ENCODE assay signal across 13 cellular contexts in the genomic region with DNA sequence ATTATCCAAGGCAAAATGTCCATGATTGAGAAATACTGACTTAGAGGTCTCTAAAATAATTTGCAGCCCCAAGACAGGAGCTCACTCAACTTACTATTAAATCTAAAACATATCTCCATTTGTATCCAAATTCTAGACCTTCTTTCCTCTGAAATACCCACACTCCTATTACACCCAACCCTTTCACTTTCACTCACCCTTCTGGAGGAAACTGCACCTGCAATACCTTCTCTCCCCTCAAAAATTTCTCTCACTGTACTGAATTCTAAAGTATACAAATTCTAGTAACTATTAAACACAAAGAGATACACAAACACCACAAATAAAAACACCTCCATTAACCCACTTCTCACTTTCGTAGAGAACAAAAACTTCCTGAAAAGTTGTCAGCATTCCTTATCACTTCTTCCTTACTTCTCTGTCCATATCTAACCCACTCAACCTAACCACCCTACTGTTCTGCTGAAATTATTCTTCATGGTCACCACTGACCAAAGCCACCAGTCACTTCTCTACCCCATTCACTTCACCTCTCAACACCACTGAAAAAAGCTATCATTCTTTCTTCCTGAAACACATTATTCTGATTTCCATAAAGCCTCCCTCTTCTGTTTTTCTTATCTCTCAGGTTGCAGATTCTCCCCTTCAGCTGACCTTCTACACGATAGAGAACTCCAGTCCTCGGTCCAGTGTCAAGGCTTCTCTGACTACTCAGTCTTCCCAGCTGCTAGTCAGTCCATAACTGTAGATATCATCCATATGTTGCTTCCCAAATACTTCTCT. TPM values are rescaled to one million over a fixed set of nuclear protein-coding genes. Genes with fewer than 3 reads are reported as not detected.
A peak's percentile ranks its signal among the peaks of the same experiment; 100 is the strongest.
DNase-seq lines count a peak whose midpoint lies in the region; ATAC-seq, FAIRE-seq and TF ChIP-seq lines count a peak whose summit lies in the region.
"Had no signal": no experiment of that assay in that cellular context is flagged by ENCODE, and none has a peak within 500 bp of the region (broad histone marks: within the 10 kb centered on the region; RNA-seq: fewer than 3 reads in every experiment).

No MANE protein-coding gene starts in this region.

- H3K27me3 ChIP-seq in body of pancreas, result no peaks in the 10 kb centered on the region
- H3K27me3 ChIP-seq: SJSA1 had no signal

- H3K9me3 ChIP-seq in body of pancreas, result no peaks in the 10 kb centered on the region
- H3K9me3 ChIP-seq: SJSA1 had no signal

- intact Hi-C loops in body of pancreas (cut with DNase I), result no loop called here
- intact Hi-C loops in lower leg skin (cut with DNase I; ENCODE audit: low total_unique reads), result no loop called here

- no peak for FAIRE-seq in RCC 7860 (lab: Jason Lieb, UNC)
- FAIRE-seq: endometrium had no signal

- TF ChIP-seq POLR2A in body of pancreas (IDR thresholded peaks at IDR 0.05) (no peak), lower leg skin (IDR thresholded peaks at IDR 0.05) (no peak)

- H3K27ac ChIP-seq in body of pancreas, result peak overlapping the region in 3 of 4 donors; percentile 25 to 66 (median 63)
- H3K27ac ChIP-seq: SJSA1 had no signal

- ATAC-seq in GM18508 (IDR thresholded peaks at IDR 0.05; ENCODE audit: insufficient read depth, unreplicated experiment), result peak; percentile 73
- ATAC-seq in GM21447 (IDR thresholded peaks at IDR 0.05; ENCODE audit: unreplicated experiment), result peak; percentile 69
- peak; percentile 86 for ATAC-seq in HG03159 (IDR thresholded peaks at IDR 0.05; ENCODE audit: unreplicated experiment)
- no peak for ATAC-seq in body of pancreas

- DNase-seq in body of pancreas, result no peak
- no peak for DNase-seq in SHP77 treated with DMSO at 0.1 percent for 48 hours (lab: John Stamatoyannopoulos, UW)
- DNase-seq in lower leg skin (ENCODE audit: low spot score in 2 of 2), result no peak
- no peak for DNase-seq in retina
- DNase-seq in RCC 7860 (ENCODE audit: low spot score), result no peak
- DNase-seq: activated CD8-positive, alpha-beta memory T cell treated with anti-CD3 and anti-CD28 coated beads, Interleukin-2, amount 50 U/mL, for 4 hours; HCEC 1CT; NCI-H1105 treated with DMSO at 0.1 percent for 48 hours had no signal

- peak in 2 of 7 experiments; percentile 11 to 25 for TF ChIP-seq CTCF in body of pancreas (IDR thresholded peaks at IDR 0.05)
- TF ChIP-seq CTCF in lower leg skin (IDR thresholded peaks at IDR 0.05), result no peak

- peaks cover 71% of the 10 kb centered on the region for H3K4me1 ChIP-seq in body of pancreas
- H3K4me1 ChIP-seq: SJSA1 had no signal

- H3K4me3 ChIP-seq in body of pancreas (no peak overlapping the region), lower leg skin (ENCODE audit: low read depth, poor library complexity, severe bottlenecking) (no peak overlapping the region)
- H3K4me3 ChIP-seq: SJSA1 had no signal

- no peaks in the 10 kb centered on the region for H3K36me3 ChIP-seq in body of pancreas (replicated peaks in 1 of 2; ENCODE audit: insufficient read depth in 1 of 2, low read depth in 2 of 2)
- H3K36me3 ChIP-seq: SJSA1 had no signal

- WGBS in body of pancreas, 2 donors, result 30 to 43% methylated on average over 3 of the region's 3 CpGs
- 88 to 89% methylated on average over 3 of the region's 3 CpGs for WGBS in lower leg skin, 2 donors

RNA-seq across cellular contexts. Expression of a gene that starts 12.0 kb away (rescaled TPM):
- total RNA-seq in body of pancreas (10 to 100 TPM; 33.9 to 55.3 TPM), lower leg skin (10 to 100 TPM; 61.1 to 67.4 (median 65.0) TPM)
